In genomic region chr2:129192117-129192516, GRCh38 we compare ENCODE assay signal across 17 cellular contexts.
DNase-seq lines count a peak whose midpoint lies in the region; ATAC-seq, FAIRE-seq and TF ChIP-seq lines count a peak whose summit lies in the region.
"Had no signal": no experiment of that assay in that cellular context is flagged by ENCODE, and none has a peak within 500 bp of the region (broad histone marks: within the 10 kb centered on the region; RNA-seq: fewer than 3 reads in every experiment).

No MANE protein-coding gene starts in this region.

- CTCF ChIA-PET in GM12878 (lab: Yijun Ruan, JAX), result interaction anchor here (0.7 kb wide), 1 partner anchor 87 kb away, joined by 4 read pairs; no protein-coding TSS in a partner anchor
- CTCF ChIA-PET in activated naive CD4-positive, alpha-beta T cell treated with anti-CD3 and anti-CD28 coated beads, Interleukin-2, amount 10 ng/mL, durations not matched to agents 7 days and 5 days (lab: Charles Lee), result no interaction called here

- H3K4me3 Mint-ChIP-seq in H9 (no peak overlapping the region), neural progenitor cell (no peak overlapping the region)
- no peak overlapping the region for H3K4me3 Mint-ChIP-seq in activated naive CD4-positive, alpha-beta T cell treated with anti-CD3 and anti-CD28 coated beads, Interleukin-2, amount 10 ng/mL, durations not matched to agents 7 days and 5 days
- H3K4me3 Mint-ChIP-seq: CD8-positive, alpha-beta T cell had no signal

- RAD21 ChIA-PET in GM12878 (lab: Charles Lee; ENCODE audit: unreplicated experiment), result no interaction called here

- in situ Hi-C loops in GM12878 (cut with MboI), result no loop called here

- WGBS in H9 (ENCODE audit: extremely low coverage, insufficient read length, low lambda C conversion rate), result no CpG with 5 or more reads among the region's 5 CpGs
- WGBS in GM12878 (ENCODE audit: insufficient coverage, insufficient replicate concordance, low lambda C conversion rate, missing lambda C conversion rate), result 10% methylated on average over 5 of the region's 5 CpGs
- 97 to 100% methylated on average over 4 to 5 of the region's 5 CpGs for WGBS in thyroid gland, 2 donors

- H3K36me3 ChIP-seq in GM12878 (ENCODE audit: control insufficient read depth in 2 of 2, insufficient read depth in 2 of 2, low read length in 1 of 2), result no peaks in the 10 kb centered on the region
- H3K36me3 ChIP-seq in neural progenitor cell, result no peaks in the 10 kb centered on the region
- H3K36me3 ChIP-seq in thyroid gland, result no peaks in the 10 kb centered on the region
- H3K36me3 ChIP-seq: heart right ventricle, neutrophil, SJSA1, upper lobe of right lung had no signal

- H3K27me3 ChIP-seq in H9 (ENCODE audit: insufficient read depth, low read length) (no peaks in the 10 kb centered on the region), GM12878 (replicated peaks in 1 of 2; ENCODE audit: control insufficient read depth in 2 of 2, insufficient read depth in 2 of 2, low read length in 1 of 2) (no peaks in the 10 kb centered on the region), neural progenitor cell (no peaks in the 10 kb centered on the region), thyroid gland (no peaks in the 10 kb centered on the region)
- H3K27me3 ChIP-seq: neutrophil, SJSA1, upper lobe of right lung had no signal

- ATAC-seq in GM12878 (no peak), GM19397 (IDR thresholded peaks at IDR 0.05; ENCODE audit: unreplicated experiment) (no peak)
- ATAC-seq: CD8-positive, alpha-beta T cell; upper lobe of right lung had no signal

- no peaks in the 10 kb centered on the region for H3K79me1 ChIP-seq in H9 (ENCODE audit: insufficient read depth, low read depth, low read length, poor library complexity, severe bottlenecking)

- no peak overlapping the region for H2AK5ac ChIP-seq in H9 (ENCODE audit: insufficient read length, low read length)

- POLR2A ChIA-PET in GM12878 (lab: Charles Lee), result no interaction called here

- peak; percentile 42 for TF ChIP-seq RAD21 in GM12878 (IDR thresholded peaks at IDR 0.05; ENCODE audit: insufficient read depth, low read depth, low read length)

- H3K9me3 Mint-ChIP-seq in H9 (no peaks in the 10 kb centered on the region; a peak in 1 of 5 replicates), neural progenitor cell (no peaks in the 10 kb centered on the region)
- no peaks in the 10 kb centered on the region for H3K9me3 Mint-ChIP-seq in activated naive CD4-positive, alpha-beta T cell treated with anti-CD3 and anti-CD28 coated beads, Interleukin-2, amount 10 ng/mL, durations not matched to agents 7 days and 5 days
- H3K9me3 Mint-ChIP-seq: CD8-positive, alpha-beta T cell had no signal

- H3K9me3 ChIP-seq in H9 (ENCODE audit: control insufficient read depth, low read depth, low read length), result no peaks in the 10 kb centered on the region
- H3K9me3 ChIP-seq in GM12878 (replicated peaks; ENCODE audit: control insufficient read depth, insufficient read depth, low read length), result no peaks in the 10 kb centered on the region
- no peaks in the 10 kb centered on the region for H3K9me3 ChIP-seq in neural progenitor cell (ENCODE audit: low read depth)
- H3K9me3 ChIP-seq in thyroid gland, result no peaks in the 10 kb centered on the region
- H3K9me3 ChIP-seq: heart right ventricle, neutrophil, SJSA1, upper lobe of right lung had no signal

- H3K14ac ChIP-seq in H9 (ENCODE audit: insufficient read depth, low read length), result 0 out of 2 replicates have a peak overlapping the region, but pooled peaks have one; percentile 39

- no peak for TF ChIP-seq EP300 in GM12878 (IDR thresholded peaks at IDR 0.05; ENCODE audit: borderline replicate concordance in 1 of 2, control insufficient read depth in 1 of 2, low read depth in 2 of 2, low read length in 2 of 2)

- DNase-seq in ELF-1 (ENCODE audit: low read depth, low spot score) (peak; percentile 20), H9 (peak; percentile 39), GM12878 (ENCODE audit: low read depth, low spot score) (no peak), neural progenitor cell (ENCODE audit: low spot score) (no peak), DMS79 (lab: John Stamatoyannopoulos, UW) (no peak), thyroid gland (no peak)
- no peak for DNase-seq in activated naive CD4-positive, alpha-beta T cell treated with anti-CD3 and anti-CD28 coated beads, Interleukin-2, amount 10 ng/mL, durations not matched to agents 7 days and 5 days
- DNase-seq: activated effector memory CD4-positive, alpha-beta T cell treated with anti-CD3 and anti-CD28 coated beads, Interleukin-2, amount 50 U/mL, for 16 hours; CD8-positive, alpha-beta T cell; heart right ventricle; NCI-H524 treated with DMSO at 0.1 percent for 48 hours; stimulated activated CD4-positive, alpha-beta T cell treated with anti-CD3 and anti-CD28 coated beads, Interleukin-4, amount 100 ng/mL, for 1 hour; upper lobe of right lung had no signal

- H4K8ac ChIP-seq in H9 (replicated peaks; ENCODE audit: insufficient read length, low read depth, low read length), result no peak overlapping the region

- H3K23me2 ChIP-seq in H9 (ENCODE audit: insufficient read length, low read depth, low read length, poor library complexity, severe bottlenecking), result no peaks in the 10 kb centered on the region

- H3K27ac Mint-ChIP-seq in H9 (peak overlapping the region in 2 of 3 experiments; percentile 21 to 44; a peak in 2 of 7 replicates), neural progenitor cell (no peak overlapping the region)
- H3K27ac Mint-ChIP-seq in activated naive CD4-positive, alpha-beta T cell treated with anti-CD3 and anti-CD28 coated beads, Interleukin-2, amount 10 ng/mL, durations not matched to agents 7 days and 5 days, result no peak overlapping the region
- H3K27ac Mint-ChIP-seq: CD8-positive, alpha-beta T cell had no signal

- peak; percentile 50 for TF ChIP-seq CTCF in H9 (conservative IDR thresholded peaks at IDR 0.05)
- TF ChIP-seq CTCF in GM12878 (IDR thresholded peaks at IDR 0.05 in 2 of 3, conservative IDR thresholded peaks at IDR 0.05 in 1 of 3; ENCODE audit: control insufficient read depth in 2 of 3, extremely low read depth in 1 of 3, insufficient read depth in 1 of 3, low read depth in 3 of 3, low read length in 3 of 3), result peak in 1 of 3 experiments; percentile 28; a peak in 2 of 6 replicates
- peak; percentile 25 for TF ChIP-seq CTCF in neural progenitor cell (IDR thresholded peaks at IDR 0.05)
- no peak for TF ChIP-seq CTCF in thyroid gland (IDR thresholded peaks at IDR 0.05)

- H3K4me1 Mint-ChIP-seq in H9 (peaks cover 44 to 48% of the 10 kb centered on the region in 2 experiments), neural progenitor cell (peaks cover 50% of the 10 kb centered on the region)
- H3K4me1 Mint-ChIP-seq in activated naive CD4-positive, alpha-beta T cell treated with anti-CD3 and anti-CD28 coated beads, Interleukin-2, amount 10 ng/mL, durations not matched to agents 7 days and 5 days, result no peaks in the 10 kb centered on the region

- H3K36me3 Mint-ChIP-seq in H9 (ENCODE audit: insufficient read depth in 1 of 3, low read depth in 3 of 3), result peaks cover 0 to 2% (median 0%) of the 10 kb centered on the region in 3 experiments; a peak in 2 of 7 replicates
- no peaks in the 10 kb centered on the region for H3K36me3 Mint-ChIP-seq in neural progenitor cell
- no peaks in the 10 kb centered on the region for H3K36me3 Mint-ChIP-seq in activated naive CD4-positive, alpha-beta T cell treated with anti-CD3 and anti-CD28 coated beads, Interleukin-2, amount 10 ng/mL, durations not matched to agents 7 days and 5 days
- H3K36me3 Mint-ChIP-seq: CD8-positive, alpha-beta T cell had no signal

- peaks cover 15% of the 10 kb centered on the region for H3K27me3 Mint-ChIP-seq in H9 (ENCODE audit: low read depth)
- peaks cover 3% of the 10 kb centered on the region for H3K27me3 Mint-ChIP-seq in neural progenitor cell (ENCODE audit: insufficient read depth, low read depth)
- H3K27me3 Mint-ChIP-seq in activated naive CD4-positive, alpha-beta T cell treated with anti-CD3 and anti-CD28 coated beads, Interleukin-2, amount 10 ng/mL, durations not matched to agents 7 days and 5 days, result no peaks in the 10 kb centered on the region

- no peak for FAIRE-seq in GM12878 (lab: Jason Lieb, UNC)

- no peak overlapping the region for H2AFZ ChIP-seq in H9 (ENCODE audit: low read length)
- H2AFZ ChIP-seq in GM12878 (ENCODE audit: control insufficient read depth, low read depth, low read length), result no peak overlapping the region; the same call in 1 of the 2 replicates
- H2AFZ ChIP-seq in neural progenitor cell (replicated peaks), result no peak overlapping the region

- no peaks in the 10 kb centered on the region for H3K79me2 ChIP-seq in H9 (ENCODE audit: insufficient read depth, low read length)
- no peaks in the 10 kb centered on the region for H3K79me2 ChIP-seq in GM12878 (ENCODE audit: control insufficient read depth, insufficient read depth, low read length)
- H3K79me2 ChIP-seq in neural progenitor cell (ENCODE audit: low read depth), result no peaks in the 10 kb centered on the region

- H3K27ac ChIP-seq in H9 (ENCODE audit: insufficient read length, low read depth, low read length), result no peak overlapping the region
- H3K27ac ChIP-seq in GM12878 (ENCODE audit: control insufficient read depth, insufficient read depth), result no peak overlapping the region
- no peak overlapping the region for H3K27ac ChIP-seq in neural progenitor cell
- peak overlapping the region in 1 of 3 donors; percentile 41 for H3K27ac ChIP-seq in thyroid gland
- H3K27ac ChIP-seq: heart right ventricle, neutrophil, SJSA1, upper lobe of right lung, VCaP had no signal

- no peak overlapping the region for H3K4ac ChIP-seq in H9 (ENCODE audit: low read depth, low read length)

- no peak overlapping the region for H3T11ph ChIP-seq in H9 (ENCODE audit: low read length)

- H3K23ac ChIP-seq in H9 (ENCODE audit: insufficient read length, low read depth, low read length), result no peak overlapping the region

- TF ChIP-seq POLR2A in GM12878 (IDR thresholded peaks at IDR 0.05; ENCODE audit: low read depth, low read length), result no peak
- TF ChIP-seq POLR2A in thyroid gland (IDR thresholded peaks at IDR 0.05), result no peak

- intact Hi-C loops in GM12878 (cut with micrococcal nuclease; ENCODE audit: unreplicated experiment), result loop anchor here (2.0 to 10.0 kb wide), 2 partner anchors 205 to 663 kb away; no protein-coding TSS in a partner anchor
- intact Hi-C loops in thyroid gland (cut with DNase I), result no loop called here

- H3K4me3 ChIP-seq in GM12878 (no peak overlapping the region), neural progenitor cell (no peak overlapping the region), thyroid gland (replicated peaks in 1 of 3) (no peak overlapping the region)
- H3K4me3 ChIP-seq: heart right ventricle, SJSA1, upper lobe of right lung had no signal

- H3F3A ChIP-seq in neural progenitor cell (ENCODE audit: low read depth), result peaks cover 7% of the 10 kb centered on the region

- H3K9ac ChIP-seq in H9 (ENCODE audit: extremely low read depth, insufficient read length, low read length) (no peak overlapping the region), GM12878 (ENCODE audit: control insufficient read depth, insufficient read depth, low read length) (no peak overlapping the region), neural progenitor cell (no peak overlapping the region)

- peak overlapping the region; percentile 4 for H2BK12ac ChIP-seq in H9 (ENCODE audit: insufficient read length, low read depth, low read length)

- H3K18ac ChIP-seq in H9 (ENCODE audit: insufficient read length, low read depth, low read length), result peak overlapping the region; percentile 31

- SMC1A ChIA-PET in GM12878 (lab: Charles Lee; ENCODE audit: uncharacterized antibody, unreplicated experiment), result no interaction called here

- no peak overlapping the region for H4K91ac ChIP-seq in H9 (ENCODE audit: insufficient read length, low read depth, low read length)

- H2BK20ac ChIP-seq in H9 (ENCODE audit: low read depth, low read length, poor library complexity, severe bottlenecking), result no peak overlapping the region

- no peak overlapping the region for H4K5ac ChIP-seq in H9 (ENCODE audit: insufficient read length, low read depth, low read length)

- H3K4me2 ChIP-seq in H9 (ENCODE audit: insufficient read depth, insufficient read length, low read length), result no peak overlapping the region
- no peak overlapping the region for H3K4me2 ChIP-seq in GM12878 (ENCODE audit: control insufficient read depth, insufficient read depth)
- H3K4me2 ChIP-seq in neural progenitor cell, result no peak overlapping the region

- no TSS peak for BruUV-seq in GM12878 (replicated peaks; lab: Mats Ljungman, UMichigan)

- no peaks in the 10 kb centered on the region for H4K20me1 ChIP-seq in H9 (ENCODE audit: control insufficient read depth, insufficient read depth, insufficient read length)
- H4K20me1 ChIP-seq in GM12878 (ENCODE audit: control insufficient read depth, insufficient read depth), result no peaks in the 10 kb centered on the region
- H4K20me1 ChIP-seq in neural progenitor cell (ENCODE audit: low read depth), result no peaks in the 10 kb centered on the region

- no peak overlapping the region for H2BK5ac ChIP-seq in H9 (ENCODE audit: insufficient read length, low read length)

- no peak overlapping the region for H2BK120ac ChIP-seq in H9 (ENCODE audit: low read depth, low read length, poor library complexity, severe bottlenecking)

- H2BK15ac ChIP-seq in H9 (ENCODE audit: low read depth, low read length), result no peak overlapping the region

- H3K56ac ChIP-seq in H9 (ENCODE audit: insufficient read length, low read depth, low read length), result no peak overlapping the region

- H3K4me1 ChIP-seq in H9 (ENCODE audit: insufficient read depth, low read length) (peaks cover 5% of the 10 kb centered on the region; the same call in 1 of the 2 replicates), GM12878 (ENCODE audit: control insufficient read depth, insufficient read depth, low read length) (no peaks in the 10 kb centered on the region), neural progenitor cell (peaks cover 17% of the 10 kb centered on the region), thyroid gland (peaks cover 20 to 28% of the 10 kb centered on the region in 2 donors)
- H3K4me1 ChIP-seq: heart right ventricle, SJSA1, upper lobe of right lung had no signal

Comparison
In these comparisons a context has a peak if more than half of its experiments do, and no peak if none do; other contexts are left out.
1. DNase-seq: peak in ELF-1 (single experiment) and H9 (single experiment); none in GM12878 (single experiment), neural progenitor cell (single experiment), activated naive CD4-positive, alpha-beta T cell treated with anti-CD3 and anti-CD28 coated beads, Interleukin-2, amount 10 ng/mL, durations not matched to agents 7 days and 5 days (single experiment), DMS79 (single experiment) and thyroid gland (0 of 2).
2. H3K27ac Mint-ChIP-seq: peak in H9 (2 of 3); none in neural progenitor cell (single experiment) and activated naive CD4-positive, alpha-beta T cell treated with anti-CD3 and anti-CD28 coated beads, Interleukin-2, amount 10 ng/mL, durations not matched to agents 7 days and 5 days (single experiment).
3. CTCF ChIP-seq: peak in H9 (single experiment) and neural progenitor cell (single experiment); none in thyroid gland (0 of 6).